ENCODE assay signal across 30 cellular contexts in genomic region chr18:63774511-63774910, GRCh38. TPM values are rescaled to one million over a fixed set of nuclear protein-coding genes. Genes with fewer than 3 reads are reported as not detected.
DNase-seq lines count a peak whose midpoint lies in the region; ATAC-seq and TF ChIP-seq lines count a peak whose summit lies in the region.
"Had no signal": no experiment of that assay in that cellular context is flagged by ENCODE, and none has a peak within 500 bp of the region (broad histone marks: within the 10 kb centered on the region; RNA-seq: fewer than 3 reads in every experiment).

No MANE protein-coding gene starts in this region.

- H3K4me2 ChIP-seq in skeletal muscle satellite cell (ENCODE audit: low read length) = peak overlapping the region; percentile 54
- H3K4me2 ChIP-seq: BLaER1 treated with 17β-estradiol and CSF1 and Interleukin-3, amounts not matched to agents 10 nM and 100 nM had no signal

- no peak overlapping the region for H3K27ac Mint-ChIP-seq in stimulated activated effector memory CD8-positive, alpha-beta T cell treated with anti-CD3 and anti-CD28 coated beads, Interleukin-12 subunit alpha, Interleukin-12 subunit beta, amount 100 ng/mL, for 72 hours
- H3K27ac Mint-ChIP-seq: activated CD4-positive, alpha-beta T cell treated with anti-CD3 and anti-CD28 coated beads for 36 hours; activated naive CD8-positive, alpha-beta T cell; naive thymus-derived CD8-positive, alpha-beta T cell had no signal

- peaks cover 21% of the 10 kb centered on the region for H3K4me1 ChIP-seq in SJSA1 (replicated peaks)
- peaks cover 30% of the 10 kb centered on the region for H3K4me1 ChIP-seq in skeletal muscle satellite cell (ENCODE audit: control insufficient read depth, insufficient read depth, low read length)
- H3K4me1 ChIP-seq in heart left ventricle = no peaks in the 10 kb centered on the region
- H3K4me1 ChIP-seq: BLaER1 treated with 17β-estradiol and CSF1 and Interleukin-3, amounts not matched to agents 10 nM and 100 nM; HAP-1; heart right ventricle; prostate gland; right lobe of liver; tibial artery had no signal

- ATAC-seq in stimulated activated effector memory CD8-positive, alpha-beta T cell treated with anti-CD3 and anti-CD28 coated beads, Interleukin-12 subunit alpha, Interleukin-12 subunit beta, amount 100 ng/mL, for 72 hours = no peak
- no peak for ATAC-seq in heart left ventricle
- ATAC-seq: activated CD4-positive, alpha-beta T cell treated with anti-CD3 and anti-CD28 coated beads for 36 hours; heart right ventricle; K562; naive thymus-derived CD8-positive, alpha-beta T cell; right lobe of liver had no signal

- peak overlapping the region; percentile 51 for H3K9ac ChIP-seq in skeletal muscle satellite cell (ENCODE audit: low read depth, low read length)
- H3K9ac ChIP-seq: BLaER1 treated with 17β-estradiol and CSF1 and Interleukin-3, amounts not matched to agents 10 nM and 100 nM had no signal

- DNase-seq in HT-29 (ENCODE audit: low spot score) = peak; percentile 52
- no peak for DNase-seq in SJSA1 (ENCODE audit: low read depth in 1 of 2, low spot score in 2 of 2)
- peak; percentile 9 for DNase-seq in fibroblast of the aortic adventitia (ENCODE audit: low read depth)
- no peak for DNase-seq in stimulated activated effector memory CD8-positive, alpha-beta T cell treated with anti-CD3 and anti-CD28 coated beads, Interleukin-12 subunit alpha, Interleukin-12 subunit beta, amount 100 ng/mL, for 72 hours (ENCODE audit: low spot score in 2 of 2)
- DNase-seq in NCI-H1436 (lab: John Stamatoyannopoulos, UW) = no peak
- no peak for DNase-seq in heart left ventricle
- DNase-seq: activated CD4-positive, alpha-beta T cell treated with anti-CD3 and anti-CD28 coated beads for 36 hours; anterior cingulate cortex; COR-L47; DMS79; effector CD8-positive, alpha-beta T cell; heart right ventricle; kidney; naive thymus-derived CD8-positive, alpha-beta T cell; NCI-H1417; NCI-H2029 treated with DMSO at 0.1 percent for 48 hours; NCI-H69; right lobe of liver; SHP77 treated with DMSO at 0.1 percent for 48 hours; stimulated activated CD4-positive, alpha-beta T cell treated with anti-CD3 and anti-CD28 coated beads, Interleukin-4, amount 100 ng/mL, for 1 hour; T-helper 9 cell; tibial artery had no signal

- no peak overlapping the region for H3K4me3 ChIP-seq in SJSA1
- no peak overlapping the region for H3K4me3 ChIP-seq in fibroblast of the aortic adventitia (ENCODE audit: low read depth, low read length)
- H3K4me3 ChIP-seq in skeletal muscle satellite cell (ENCODE audit: low read length) = peak overlapping the region; percentile 15
- no peak overlapping the region for H3K4me3 ChIP-seq in heart left ventricle
- H3K4me3 ChIP-seq: BLaER1 treated with 17β-estradiol and CSF1 and Interleukin-3, amounts not matched to agents 10 nM and 100 nM; coronary artery; HAP-1; heart right ventricle; K562; prostate gland; right lobe of liver; tibial artery had no signal

- no peaks in the 10 kb centered on the region for H3K36me3 Mint-ChIP-seq in stimulated activated effector memory CD8-positive, alpha-beta T cell treated with anti-CD3 and anti-CD28 coated beads, Interleukin-12 subunit alpha, Interleukin-12 subunit beta, amount 100 ng/mL, for 72 hours
- H3K36me3 Mint-ChIP-seq: activated naive CD8-positive, alpha-beta T cell; naive thymus-derived CD8-positive, alpha-beta T cell had no signal

- H3K27me3 ChIP-seq in SJSA1 (replicated peaks) (no peaks in the 10 kb centered on the region), skeletal muscle satellite cell (ENCODE audit: control insufficient read depth, insufficient read depth, low read length) (no peaks in the 10 kb centered on the region), heart left ventricle (no peaks in the 10 kb centered on the region)
- H3K27me3 ChIP-seq: BLaER1 treated with 17β-estradiol and CSF1 and Interleukin-3, amounts not matched to agents 10 nM and 100 nM; right lobe of liver; tibial artery had no signal

- whole genome bisulfite sequencing in heart left ventricle, 4 donors = 25 to 45% (median 37%) methylated on average over 1 of the region's 1 CpG

- no peaks in the 10 kb centered on the region for H3K9me3 ChIP-seq in SJSA1 (replicated peaks)
- H3K9me3 ChIP-seq in skeletal muscle satellite cell (replicated peaks; ENCODE audit: low read length) = no peaks in the 10 kb centered on the region
- H3K9me3 ChIP-seq in heart left ventricle = no peaks in the 10 kb centered on the region
- H3K9me3 ChIP-seq: BLaER1 treated with 17β-estradiol and CSF1 and Interleukin-3, amounts not matched to agents 10 nM and 100 nM; HAP-1; prostate gland; right lobe of liver; tibial artery had no signal

- H3K4me3 Mint-ChIP-seq in stimulated activated effector memory CD8-positive, alpha-beta T cell treated with anti-CD3 and anti-CD28 coated beads, Interleukin-12 subunit alpha, Interleukin-12 subunit beta, amount 100 ng/mL, for 72 hours = no peak overlapping the region
- H3K4me3 Mint-ChIP-seq: activated CD4-positive, alpha-beta T cell treated with anti-CD3 and anti-CD28 coated beads for 36 hours; activated naive CD8-positive, alpha-beta T cell; naive thymus-derived CD8-positive, alpha-beta T cell had no signal

- intact Hi-C loops in heart left ventricle (cut with DNase I) = no loop called here

- H3K36me3 ChIP-seq in SJSA1 = no peaks in the 10 kb centered on the region
- H3K36me3 ChIP-seq in skeletal muscle satellite cell (ENCODE audit: insufficient read depth, low read length) = no peaks in the 10 kb centered on the region
- no peaks in the 10 kb centered on the region for H3K36me3 ChIP-seq in heart left ventricle
- H3K36me3 ChIP-seq: BLaER1 treated with 17β-estradiol and CSF1 and Interleukin-3, amounts not matched to agents 10 nM and 100 nM; HAP-1; heart right ventricle; prostate gland; right lobe of liver; tibial artery had no signal

- no peaks in the 10 kb centered on the region for H3K4me1 Mint-ChIP-seq in stimulated activated effector memory CD8-positive, alpha-beta T cell treated with anti-CD3 and anti-CD28 coated beads, Interleukin-12 subunit alpha, Interleukin-12 subunit beta, amount 100 ng/mL, for 72 hours
- H3K4me1 Mint-ChIP-seq: activated CD4-positive, alpha-beta T cell treated with anti-CD3 and anti-CD28 coated beads for 36 hours; naive thymus-derived CD8-positive, alpha-beta T cell had no signal

- TF ChIP-seq CTCF in fibroblast of the aortic adventitia (IDR thresholded peaks at IDR 0.05; ENCODE audit: insufficient read depth, low read length) = no peak
- no peak for TF ChIP-seq CTCF in heart left ventricle (IDR thresholded peaks at IDR 0.05)

- H3K9me3 Mint-ChIP-seq in stimulated activated effector memory CD8-positive, alpha-beta T cell treated with anti-CD3 and anti-CD28 coated beads, Interleukin-12 subunit alpha, Interleukin-12 subunit beta, amount 100 ng/mL, for 72 hours = no peaks in the 10 kb centered on the region
- H3K9me3 Mint-ChIP-seq: naive thymus-derived CD8-positive, alpha-beta T cell had no signal

- no peak for TF ChIP-seq POLR2A in heart left ventricle (IDR thresholded peaks at IDR 0.05)

- H3K27ac ChIP-seq in SJSA1 = peak overlapping the region; percentile 79
- no peak overlapping the region for H3K27ac ChIP-seq in heart left ventricle
- H3K27ac ChIP-seq: BLaER1 treated with 17β-estradiol and CSF1 and Interleukin-3, amounts not matched to agents 10 nM and 100 nM; coronary artery; heart right ventricle; prostate gland; right lobe of liver; tibial artery; VCaP had no signal

RNA-seq across cellular contexts. Expression of gene SERPINB7, which starts 0.7 kb away (rescaled TPM):
- 0.16 TPM in 1 of 2 replicates, not detected in the other for total RNA-seq in HT-29 (2014; rRNA removed; shearing (Covaris generic))
- total RNA-seq in SJSA1 (2014; rRNA removed; shearing (Covaris generic)) = 5.8 and 8.5 TPM in 2 replicates
- total RNA-seq in fibroblast of the aortic adventitia (ENCODE audit: low replicate concordance) (0.27 TPM in 1 of 2 replicates, not detected in the other), heart left ventricle (1 to 10 TPM in 1 of 9 donors, not detected in 8; 1.4 TPM)
- 6.6 and 11.9 TPM in 2 replicates for total RNA-seq in skeletal muscle satellite cell (2012; rRNA removed)
- not detected for polyA plus RNA-seq in heart left ventricle
- total RNA-seq: activated CD4-positive, alpha-beta T cell treated with anti-CD3 and anti-CD28 coated beads for 36 hours; heart right ventricle; K562; naive thymus-derived CD8-positive, alpha-beta T cell; right lobe of liver had no signal
- polyA plus RNA-seq: heart right ventricle; K562; naive thymus-derived CD8-positive, alpha-beta T cell had no signal

Comparison
In these comparisons a context has a peak if more than half of its experiments do, and no peak if none do; other contexts are left out.
1. DNase-seq: peak in HT-29 (single experiment) and fibroblast of the aortic adventitia (single experiment); none in SJSA1 (0 of 2), stimulated activated effector memory CD8-positive, alpha-beta T cell treated with anti-CD3 and anti-CD28 coated beads, Interleukin-12 subunit alpha, Interleukin-12 subunit beta, amount 100 ng/mL, for 72 hours (0 of 2), NCI-H1436 (single experiment) and heart left ventricle (0 of 5).